ENCODE assay signal across 8 cellular contexts in genomic region chr6:35731736-35732532, GRCh38.
DNase-seq lines count a peak whose midpoint lies in the region; ATAC-seq and TF ChIP-seq lines count a peak whose summit lies in the region.

No MANE protein-coding gene starts in this region.

- peak overlapping the region; percentile 48 to 79 (median 69) for H3K4me3 ChIP-seq in skin epidermis

- peak; percentile 57 for ATAC-seq in HG02763 (IDR thresholded peaks at IDR 0.05; ENCODE audit: unreplicated experiment)

- peak; percentile 85 to 91 (median 88) for DNase-seq in NCI-H1417 (lab: John Stamatoyannopoulos, UW)
- no peak for DNase-seq in NCI-H1417 treated with DMSO at 0.1 percent for 48 hours (lab: John Stamatoyannopoulos, UW)
- peak; percentile 75 for DNase-seq in NCI-H1694 treated with DMSO at 0.1 percent for 48 hours (lab: John Stamatoyannopoulos, UW)
- peak; percentile 85 to 92 for DNase-seq in T47D (ENCODE audit: low read depth in 1 of 2, low spot score in 1 of 2)
- DNase-seq in iPS-NIHi11 (ENCODE audit: low spot score), result peak; percentile 89

- H3K27ac ChIP-seq in VCaP (peak overlapping the region; percentile 100), skin epidermis (peak overlapping the region; percentile 85 to 100 (median 96))

- TF ChIP-seq CTCF in VCaP (conservative IDR thresholded peaks at IDR 0.05), result 0 out of 2 replicates have a peak, but pooled peaks have one; percentile 5

- in situ Hi-C loops in T47D (cut with HindIII; ENCODE audit: low pct_unique_long_range_greater_than_20kb, low sequenced_read_pairs), result no loop called here
